ENCODE assay signal across 3 cellular contexts in genomic region chr6:4983322-4983721, GRCh38.
TF ChIP-seq lines count a peak whose summit lies in the region.

No MANE protein-coding gene starts in this region.

TF ChIP-seq in HepG2, 621 proteins besides CTCF, POLR2A, EP300 and RAD21 (continues in another document):
- TF ChIP-seq CEBPG (CRISPR knock-in tag; IDR thresholded peaks at IDR 0.05) (peak; percentile 89), ZNF713 (CRISPR knock-in tag; IDR thresholded peaks at IDR 0.05) (no peak), JUND (CRISPR knock-in tag; IDR thresholded peaks at IDR 0.05) (no peak), PTBP1 (IDR thresholded peaks at IDR 0.05; ENCODE audit: low read depth, low read length, poor library complexity, severe bottlenecking) (no peak), ARNT2 (CRISPR knock-in tag; IDR thresholded peaks at IDR 0.05; ENCODE audit: low read depth) (no peak), RFX3 (CRISPR knock-in tag; IDR thresholded peaks at IDR 0.05) (no peak), CENPBD1 (CRISPR knock-in tag; IDR thresholded peaks at IDR 0.05; ENCODE audit: borderline replicate concordance, low read depth) (no peak), FOXK1 (CRISPR knock-in tag; IDR thresholded peaks at IDR 0.05; ENCODE audit: borderline replicate concordance, low read depth) (no peak), GATAD2A (CRISPR knock-in tag; IDR thresholded peaks at IDR 0.05) (0 out of 2 replicates have a peak, but pooled peaks have one; percentile 25), ZNF644 (CRISPR knock-in tag; IDR thresholded peaks at IDR 0.05; ENCODE audit: low read depth) (peak; percentile 93), ZNF143 (CRISPR knock-in tag; IDR thresholded peaks at IDR 0.05) (no peak), ZFP90 (CRISPR knock-in tag; IDR thresholded peaks at IDR 0.05; ENCODE audit: borderline replicate concordance) (no peak)
- TF ChIP-seq, protein P1, sequence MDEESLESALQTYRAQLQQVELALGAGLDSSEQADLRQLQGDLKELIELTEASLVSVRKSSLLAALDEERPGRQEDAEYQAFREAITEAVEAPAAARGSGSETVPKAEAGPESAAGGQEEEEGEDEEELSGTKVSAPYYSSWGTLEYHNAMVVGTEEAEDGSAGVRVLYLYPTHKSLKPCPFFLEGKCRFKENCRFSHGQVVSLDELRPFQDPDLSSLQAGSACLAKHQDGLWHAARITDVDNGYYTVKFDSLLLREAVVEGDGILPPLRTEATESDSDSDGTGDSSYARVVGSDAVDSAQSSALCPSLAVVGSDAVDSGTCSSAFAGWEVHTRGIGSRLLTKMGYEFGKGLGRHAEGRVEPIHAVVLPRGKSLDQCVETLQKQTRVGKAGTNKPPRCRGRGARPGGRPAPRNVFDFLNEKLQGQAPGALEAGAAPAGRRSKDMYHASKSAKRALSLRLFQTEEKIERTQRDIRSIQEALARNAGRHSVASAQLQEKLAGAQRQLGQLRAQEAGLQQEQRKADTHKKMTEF (CRISPR knock-in tag; IDR thresholded peaks at IDR 0.05): no peak
- TF ChIP-seq, protein P2, sequence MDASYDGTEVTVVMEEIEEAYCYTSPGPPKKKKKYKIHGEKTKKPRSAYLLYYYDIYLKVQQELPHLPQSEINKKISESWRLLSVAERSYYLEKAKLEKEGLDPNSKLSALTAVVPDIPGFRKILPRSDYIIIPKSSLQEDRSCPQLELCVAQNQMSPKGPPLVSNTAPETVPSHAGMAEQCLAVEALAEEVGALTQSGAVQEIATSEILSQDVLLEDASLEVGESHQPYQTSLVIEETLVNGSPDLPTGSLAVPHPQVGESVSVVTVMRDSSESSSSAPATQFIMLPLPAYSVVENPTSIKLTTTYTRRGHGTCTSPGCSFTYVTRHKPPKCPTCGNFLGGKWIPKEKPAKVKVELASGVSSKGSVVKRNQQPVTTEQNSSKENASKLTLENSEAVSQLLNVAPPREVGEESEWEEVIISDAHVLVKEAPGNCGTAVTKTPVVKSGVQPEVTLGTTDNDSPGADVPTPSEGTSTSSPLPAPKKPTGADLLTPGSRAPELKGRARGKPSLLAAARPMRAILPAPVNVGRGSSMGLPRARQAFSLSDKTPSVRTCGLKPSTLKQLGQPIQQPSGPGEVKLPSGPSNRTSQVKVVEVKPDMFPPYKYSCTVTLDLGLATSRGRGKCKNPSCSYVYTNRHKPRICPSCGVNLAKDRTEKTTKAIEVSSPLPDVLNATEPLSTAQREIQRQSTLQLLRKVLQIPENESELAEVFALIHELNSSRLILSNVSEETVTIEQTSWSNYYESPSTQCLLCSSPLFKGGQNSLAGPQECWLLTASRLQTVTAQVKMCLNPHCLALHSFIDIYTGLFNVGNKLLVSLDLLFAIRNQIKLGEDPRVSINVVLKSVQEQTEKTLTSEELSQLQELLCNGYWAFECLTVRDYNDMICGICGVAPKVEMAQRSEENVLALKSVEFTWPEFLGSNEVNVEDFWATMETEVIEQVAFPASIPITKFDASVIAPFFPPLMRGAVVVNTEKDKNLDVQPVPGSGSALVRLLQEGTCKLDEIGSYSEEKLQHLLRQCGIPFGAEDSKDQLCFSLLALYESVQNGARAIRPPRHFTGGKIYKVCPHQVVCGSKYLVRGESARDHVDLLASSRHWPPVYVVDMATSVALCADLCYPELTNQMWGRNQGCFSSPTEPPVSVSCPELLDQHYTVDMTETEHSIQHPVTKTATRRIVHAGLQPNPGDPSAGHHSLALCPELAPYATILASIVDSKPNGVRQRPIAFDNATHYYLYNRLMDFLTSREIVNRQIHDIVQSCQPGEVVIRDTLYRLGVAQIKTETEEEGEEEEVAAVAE (CRISPR knock-in tag; IDR thresholded peaks at IDR 0.05; ENCODE audit: borderline replicate concordance): no peak

TF ChIP-seq in H1, 55 proteins besides CTCF, POLR2A, EP300 and RAD21:
- no peak for TF ChIP-seq KDM5A (IDR thresholded peaks at IDR 0.05; ENCODE audit: low read length)
- TF ChIP-seq RNF2 (IDR thresholded peaks at IDR 0.05; ENCODE audit: borderline replicate concordance, low read depth, low read length, missing control alignments, poor library complexity, severe bottlenecking): no peak
- TF ChIP-seq RFX5 (IDR thresholded peaks at IDR 0.05; ENCODE audit: borderline replicate concordance, low read depth, low read length): no peak
- TF ChIP-seq, protein P3, sequence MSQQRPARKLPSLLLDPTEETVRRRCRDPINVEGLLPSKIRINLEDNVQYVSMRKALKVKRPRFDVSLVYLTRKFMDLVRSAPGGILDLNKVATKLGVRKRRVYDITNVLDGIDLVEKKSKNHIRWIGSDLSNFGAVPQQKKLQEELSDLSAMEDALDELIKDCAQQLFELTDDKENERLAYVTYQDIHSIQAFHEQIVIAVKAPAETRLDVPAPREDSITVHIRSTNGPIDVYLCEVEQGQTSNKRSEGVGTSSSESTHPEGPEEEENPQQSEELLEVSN (IDR thresholded peaks at IDR 0.05): no peak

TF ChIP-seq in HEK293T, 16 proteins besides CTCF, POLR2A, EP300 and RAD21:
- TF ChIP-seq BHLHE40 (IDR thresholded peaks at IDR 0.05; ENCODE audit: borderline replicate concordance) (no peak), NFRKB (IDR thresholded peaks at IDR 0.05) (no peak), ARNT (IDR thresholded peaks at IDR 0.05) (no peak), HDGF (IDR thresholded peaks at IDR 0.05; ENCODE audit: borderline replicate concordance) (no peak), L3MBTL2 (conservative IDR thresholded peaks at IDR 0.05) (no peak), FOXA1 (IDR thresholded peaks at IDR 0.05) (no peak), LEF1 (IDR thresholded peaks at IDR 0.05; ENCODE audit: borderline replicate concordance) (no peak), TARDBP (IDR thresholded peaks at IDR 0.05) (no peak), ZNF384 (IDR thresholded peaks at IDR 0.05) (no peak), ELF4 (IDR thresholded peaks at IDR 0.05) (no peak), SP1 (IDR thresholded peaks at IDR 0.05) (no peak), PKNOX1 (IDR thresholded peaks at IDR 0.05) (no peak), FOXM1 (IDR thresholded peaks at IDR 0.05; ENCODE audit: borderline replicate concordance) (no peak)
